Comparison of ENCODE assay signal across 12 cellular contexts in the genomic region with DNA sequence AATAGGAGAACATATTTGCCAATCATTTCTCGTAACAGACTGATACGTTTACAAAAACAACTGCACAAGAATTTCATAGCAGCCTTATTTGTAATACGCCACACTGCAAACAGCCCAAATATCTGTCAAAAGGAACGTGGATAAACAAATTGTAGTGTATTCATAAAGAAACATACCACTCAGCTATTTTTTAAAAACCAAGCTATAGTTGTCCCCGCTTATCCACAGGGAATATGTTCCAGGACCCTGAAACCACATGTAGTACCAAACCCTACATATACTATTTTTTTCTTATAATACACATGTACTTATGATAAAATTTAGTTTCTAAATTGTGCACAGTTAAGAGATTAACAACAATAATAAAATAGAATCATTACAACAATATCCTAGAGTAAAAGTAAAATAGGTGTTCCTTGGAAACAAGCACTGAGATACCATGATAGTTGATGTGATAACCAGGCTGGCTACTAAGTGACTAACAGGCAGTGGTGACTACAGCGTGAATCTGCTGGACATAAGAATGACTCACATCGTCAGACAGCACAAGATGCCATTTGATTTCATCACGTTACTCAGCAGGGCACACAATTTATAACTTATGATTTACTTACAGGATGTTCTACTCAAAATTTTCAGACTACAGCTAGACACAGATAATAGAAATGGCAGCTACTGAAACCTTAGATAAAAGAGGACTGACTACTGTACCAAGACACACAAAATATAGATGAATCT.
A peak's percentile ranks its signal among the peaks of the same experiment; 100 is the strongest.
DNase-seq lines count a peak whose midpoint lies in the region; ATAC-seq and TF ChIP-seq lines count a peak whose summit lies in the region.
"Had no signal": no experiment of that assay in that cellular context is flagged by ENCODE, and none has a peak within 500 bp of the region (broad histone marks: within the 10 kb centered on the region; RNA-seq: fewer than 3 reads in every experiment).

No MANE protein-coding gene starts in this region.

- no peak overlapping the region for H3K9ac ChIP-seq in fibroblast of lung (ENCODE audit: insufficient read depth, low read length)

- peak overlapping the region; percentile 41 for H3K4me2 ChIP-seq in fibroblast of lung (ENCODE audit: extremely low read depth, insufficient read depth, low read length)
- H3K4me2 ChIP-seq: PC-9 had no signal

- CTCF ChIA-PET in HEK293T (lab: Yijun Ruan, JAX) = no interaction called here
- CTCF ChIA-PET in CD8-positive, alpha-beta T cell (lab: Charles Lee) = no interaction called here

- no peaks in the 10 kb centered on the region for H3K27me3 ChIP-seq in fibroblast of lung (ENCODE audit: control insufficient read depth, insufficient read depth, low read length)
- H3K27me3 ChIP-seq in CD8-positive, alpha-beta T cell (ENCODE audit: insufficient read depth, low read length) = no peaks in the 10 kb centered on the region
- H3K27me3 ChIP-seq: vagina had no signal

- POLR2A ChIA-PET in HEK293T (lab: Yijun Ruan, JAX) = no interaction called here
- POLR2A ChIA-PET in CD8-positive, alpha-beta T cell (lab: Charles Lee) = no interaction called here

- no peak overlapping the region for H3K27ac Mint-ChIP-seq in CD8-positive, alpha-beta T cell
- H3K27ac Mint-ChIP-seq: IgD-negative memory B cell had no signal

- H3K27ac ChIP-seq in fibroblast of lung (ENCODE audit: insufficient read depth, low read length) = peak overlapping the region; percentile 37
- no peak overlapping the region for H3K27ac ChIP-seq in CD8-positive, alpha-beta T cell (ENCODE audit: low read depth, low read length)
- H3K27ac ChIP-seq: PC-9, vagina had no signal

- no peak overlapping the region for H3K4me3 ChIP-seq in fibroblast of lung (replicated peaks in 1 of 4; ENCODE audit: control extremely low read depth in 1 of 4, insufficient read depth in 1 of 4, low read depth in 3 of 4, low read length in 4 of 4)
- H3K4me3 ChIP-seq in CD8-positive, alpha-beta T cell (ENCODE audit: low read depth, low read length) = no peak overlapping the region
- H3K4me3 ChIP-seq: PC-9, vagina had no signal

- H3K9me3 ChIP-seq in fibroblast of lung (ENCODE audit: control insufficient read depth, insufficient read depth, low read depth, low read length) = no peaks in the 10 kb centered on the region
- H3K9me3 ChIP-seq in CD8-positive, alpha-beta T cell (ENCODE audit: low read length) = no peaks in the 10 kb centered on the region
- H3K9me3 ChIP-seq: vagina had no signal

- H3K36me3 Mint-ChIP-seq in CD8-positive, alpha-beta T cell = no peaks in the 10 kb centered on the region
- H3K36me3 Mint-ChIP-seq: IgD-negative memory B cell had no signal

- intact Hi-C loops in CD8-positive, alpha-beta T cell (cut with DNase I, micrococcal nuclease) = no loop called here

- no peak overlapping the region for H2AFZ ChIP-seq in fibroblast of lung (ENCODE audit: low read length)
- H2AFZ ChIP-seq: PC-9 had no signal

- H3K36me3 ChIP-seq in fibroblast of lung (ENCODE audit: control insufficient read depth, insufficient read depth, low read length) = no peaks in the 10 kb centered on the region
- no peaks in the 10 kb centered on the region for H3K36me3 ChIP-seq in CD8-positive, alpha-beta T cell (ENCODE audit: insufficient read depth, low read length)
- H3K36me3 ChIP-seq: vagina had no signal

- H3K4me1 ChIP-seq in fibroblast of lung (ENCODE audit: control insufficient read depth, extremely low read depth, insufficient read depth, low read length) = peaks cover 2% of the 10 kb centered on the region
- H3K4me1 ChIP-seq in CD8-positive, alpha-beta T cell (ENCODE audit: insufficient read depth, low read length) = no peaks in the 10 kb centered on the region
- H3K4me1 ChIP-seq: vagina had no signal

- H3K4me3 Mint-ChIP-seq in CD8-positive, alpha-beta T cell = no peak overlapping the region
- H3K4me3 Mint-ChIP-seq: IgD-negative memory B cell had no signal

- H3K79me2 ChIP-seq in fibroblast of lung (ENCODE audit: control insufficient read depth, insufficient read depth, low read length) = peaks cover 2% of the 10 kb centered on the region

- in situ Hi-C loops in SK-MEL-5 (cut with HindIII; ENCODE audit: low pct_unique_long_range_greater_than_20kb, low sequenced_read_pairs) = no loop called here

- H3K4me1 Mint-ChIP-seq in CD8-positive, alpha-beta T cell (ENCODE audit: low read depth) = no peaks in the 10 kb centered on the region
- H3K4me1 Mint-ChIP-seq: IgD-negative memory B cell had no signal

- TF ChIP-seq CTCF in fibroblast of lung (conservative IDR thresholded peaks at IDR 0.05 in 1 of 2, IDR thresholded peaks at IDR 0.05 in 1 of 2; ENCODE audit: low read depth in 1 of 2, low read length in 2 of 2) = no peak
- TF ChIP-seq CTCF in CD8-positive, alpha-beta T cell (IDR thresholded peaks at IDR 0.05) = no peak

- DNase-seq in GM04503 (ENCODE audit: low read depth) = peak; percentile 80
- DNase-seq in SK-MEL-5 (ENCODE audit: low read depth, low spot score) = peak; percentile 49
- peak; percentile 93 to 96 for DNase-seq in fibroblast of lung (ENCODE audit: low read depth in 2 of 2)
- peak; percentile 96 for DNase-seq in renal cortical epithelial cell (ENCODE audit: low read depth)
- DNase-seq in HEK293T (ENCODE audit: extremely low spot score) = no peak
- DNase-seq in CD8-positive, alpha-beta T cell = no peak
- no peak for DNase-seq in iPS-NIHi7 (ENCODE audit: extremely low spot score)
- DNase-seq: PC-9 had no signal

- ATAC-seq in HG02884 (IDR thresholded peaks at IDR 0.05; ENCODE audit: unreplicated experiment) = no peak
- no peak for ATAC-seq in CD8-positive, alpha-beta T cell
- ATAC-seq: activated CD4-positive, CD25-positive, alpha-beta regulatory T cell treated with anti-CD3 and anti-CD28 coated beads, Interleukin-2, amount 50 U/mL, for 24 hours had no signal

- peaks cover 20% of the 10 kb centered on the region for H3K9me3 Mint-ChIP-seq in CD8-positive, alpha-beta T cell

- H3K27me3 Mint-ChIP-seq in CD8-positive, alpha-beta T cell (ENCODE audit: low read depth) = no peaks in the 10 kb centered on the region
- H3K27me3 Mint-ChIP-seq: IgD-negative memory B cell had no signal

- no peaks in the 10 kb centered on the region for H4K20me1 ChIP-seq in fibroblast of lung (ENCODE audit: control insufficient read depth, extremely low read depth, insufficient read depth, low read length)

TF ChIP-seq in HEK293T, 16 proteins besides CTCF, POLR2A, EP300 and RAD21:
- TF ChIP-seq SP1 (IDR thresholded peaks at IDR 0.05) = no peak
- TF ChIP-seq TARDBP (IDR thresholded peaks at IDR 0.05) = no peak
- TF ChIP-seq BHLHE40 (IDR thresholded peaks at IDR 0.05; ENCODE audit: borderline replicate concordance) = no peak
- no peak for TF ChIP-seq NFRKB (IDR thresholded peaks at IDR 0.05)
- TF ChIP-seq ZNF384 (IDR thresholded peaks at IDR 0.05) = no peak
- no peak for TF ChIP-seq LEF1 (IDR thresholded peaks at IDR 0.05; ENCODE audit: borderline replicate concordance)
- TF ChIP-seq, protein P1, sequence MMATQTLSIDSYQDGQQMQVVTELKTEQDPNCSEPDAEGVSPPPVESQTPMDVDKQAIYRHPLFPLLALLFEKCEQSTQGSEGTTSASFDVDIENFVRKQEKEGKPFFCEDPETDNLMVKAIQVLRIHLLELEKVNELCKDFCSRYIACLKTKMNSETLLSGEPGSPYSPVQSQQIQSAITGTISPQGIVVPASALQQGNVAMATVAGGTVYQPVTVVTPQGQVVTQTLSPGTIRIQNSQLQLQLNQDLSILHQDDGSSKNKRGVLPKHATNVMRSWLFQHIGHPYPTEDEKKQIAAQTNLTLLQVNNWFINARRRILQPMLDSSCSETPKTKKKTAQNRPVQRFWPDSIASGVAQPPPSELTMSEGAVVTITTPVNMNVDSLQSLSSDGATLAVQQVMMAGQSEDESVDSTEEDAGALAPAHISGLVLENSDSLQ (IDR thresholded peaks at IDR 0.05) = no peak
- TF ChIP-seq FOXA1 (IDR thresholded peaks at IDR 0.05) = no peak
- TF ChIP-seq L3MBTL2 (conservative IDR thresholded peaks at IDR 0.05) = no peak
- no peak for TF ChIP-seq ELF4 (IDR thresholded peaks at IDR 0.05)
- no peak for TF ChIP-seq ARNT (IDR thresholded peaks at IDR 0.05)
- no peak for TF ChIP-seq SUZ12 (IDR thresholded peaks at IDR 0.05)
- TF ChIP-seq CTBP1 (IDR thresholded peaks at IDR 0.05; ENCODE audit: borderline replicate concordance) = no peak

Comparison
In these comparisons a context has a peak if more than half of its experiments do, and no peak if none do; other contexts are left out.
1. DNase-seq: peak in GM04503 (single experiment), SK-MEL-5 (single experiment), fibroblast of lung (2 of 2) and renal cortical epithelial cell (single experiment); none in HEK293T (single experiment), CD8-positive, alpha-beta T cell (0 of 7) and iPS-NIHi7 (single experiment).